3 cellular contexts compared by ENCODE assay signal in the genomic region with DNA sequence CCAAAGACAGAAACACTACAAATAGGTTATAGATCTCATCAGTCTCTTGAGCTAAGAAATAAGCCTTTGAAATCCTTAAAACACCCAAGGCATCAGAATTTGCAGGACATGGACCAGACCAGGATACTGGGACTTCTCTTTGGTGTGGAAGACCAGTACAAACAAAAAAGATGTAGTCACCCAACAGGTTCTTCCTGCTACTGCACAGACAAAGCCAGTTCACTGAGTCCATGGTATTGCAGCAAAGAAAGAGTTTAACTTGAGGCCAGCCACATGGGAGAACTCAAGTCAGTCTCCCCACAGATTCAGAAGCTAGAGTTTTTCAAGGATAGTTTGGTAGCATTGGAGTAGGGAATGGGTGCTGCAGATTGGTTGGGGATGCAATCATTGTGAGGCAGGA.
TF ChIP-seq lines count a peak whose summit lies in the region.

No MANE protein-coding gene starts in this region.

TF ChIP-seq in IMR-90, 13 proteins besides CTCF, POLR2A, EP300 and RAD21:
- TF ChIP-seq RFX5 (IDR thresholded peaks at IDR 0.05; ENCODE audit: low read depth, low read length) = no peak
- TF ChIP-seq MAFK (IDR thresholded peaks at IDR 0.05; ENCODE audit: low read depth, low read length) = no peak
- no peak for TF ChIP-seq NFE2L2 (IDR thresholded peaks at IDR 0.05; ENCODE audit: low read depth, low read length)
- no peak for TF ChIP-seq MAZ (IDR thresholded peaks at IDR 0.05; ENCODE audit: borderline replicate concordance, low read depth, low read length)
- TF ChIP-seq CHD1 (IDR thresholded peaks at IDR 0.05; ENCODE audit: low read depth, low read length) = no peak
- TF ChIP-seq, protein P1, sequence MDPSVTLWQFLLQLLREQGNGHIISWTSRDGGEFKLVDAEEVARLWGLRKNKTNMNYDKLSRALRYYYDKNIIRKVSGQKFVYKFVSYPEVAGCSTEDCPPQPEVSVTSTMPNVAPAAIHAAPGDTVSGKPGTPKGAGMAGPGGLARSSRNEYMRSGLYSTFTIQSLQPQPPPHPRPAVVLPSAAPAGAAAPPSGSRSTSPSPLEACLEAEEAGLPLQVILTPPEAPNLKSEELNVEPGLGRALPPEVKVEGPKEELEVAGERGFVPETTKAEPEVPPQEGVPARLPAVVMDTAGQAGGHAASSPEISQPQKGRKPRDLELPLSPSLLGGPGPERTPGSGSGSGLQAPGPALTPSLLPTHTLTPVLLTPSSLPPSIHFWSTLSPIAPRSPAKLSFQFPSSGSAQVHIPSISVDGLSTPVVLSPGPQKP (IDR thresholded peaks at IDR 0.05; ENCODE audit: borderline replicate concordance, low read depth, low read length) = no peak
- no peak for TF ChIP-seq CEBPB (IDR thresholded peaks at IDR 0.05; ENCODE audit: low read depth, low read length)
- TF ChIP-seq MXI1 (IDR thresholded peaks at IDR 0.05; ENCODE audit: borderline replicate concordance, low read depth, low read length) = no peak
- no peak for TF ChIP-seq SMC3 (IDR thresholded peaks at IDR 0.05; ENCODE audit: low read depth, low read length)
- no peak for TF ChIP-seq RCOR1 (IDR thresholded peaks at IDR 0.05; ENCODE audit: insufficient replicate concordance, low read length)

TF ChIP-seq in H1, 55 proteins besides CTCF, POLR2A, EP300 and RAD21:
- TF ChIP-seq EGR1 (IDR thresholded peaks at IDR 0.05; ENCODE audit: borderline replicate concordance, low read depth, low read length) (no peak), TCF12 (IDR thresholded peaks at IDR 0.05; ENCODE audit: low read depth, low read length) (no peak), KDM5A (IDR thresholded peaks at IDR 0.05; ENCODE audit: low read length) (no peak), SAP30 (IDR thresholded peaks at IDR 0.05; ENCODE audit: insufficient read depth, insufficient replicate concordance, low read length) (no peak), SRF (IDR thresholded peaks at IDR 0.05; ENCODE audit: low read depth, low read length) (no peak), JUND (IDR thresholded peaks at IDR 0.05; ENCODE audit: low read length) (no peak), POU5F1 (IDR thresholded peaks at IDR 0.05; ENCODE audit: low read depth, low read length) (no peak), ASH2L (IDR thresholded peaks at IDR 0.05; ENCODE audit: low read length) (no peak), BCL11A (IDR thresholded peaks at IDR 0.05; ENCODE audit: low read depth in 2 of 2, low read length in 2 of 2) (no peak), SIN3A (conservative IDR thresholded peaks at IDR 0.05 in 1 of 2, IDR thresholded peaks at IDR 0.05 in 1 of 2; ENCODE audit: low read depth in 1 of 2, low read length in 2 of 2) (no peak), GTF2F1 (IDR thresholded peaks at IDR 0.05; ENCODE audit: borderline replicate concordance, low read depth, low read length) (no peak), CHD2 (IDR thresholded peaks at IDR 0.05; ENCODE audit: low read length) (no peak), TEAD4 (IDR thresholded peaks at IDR 0.05; ENCODE audit: low read depth, low read length) (no peak), BRCA1 (IDR thresholded peaks at IDR 0.05; ENCODE audit: low read depth, low read length) (no peak), POLR2AphosphoS5 (IDR thresholded peaks at IDR 0.05; ENCODE audit: low read depth, low read length) (no peak), BACH1 (IDR thresholded peaks at IDR 0.05; ENCODE audit: low read length) (no peak), KDM1A (IDR thresholded peaks at IDR 0.05; ENCODE audit: borderline replicate concordance, low read length) (no peak)
- TF ChIP-seq, protein P2, sequence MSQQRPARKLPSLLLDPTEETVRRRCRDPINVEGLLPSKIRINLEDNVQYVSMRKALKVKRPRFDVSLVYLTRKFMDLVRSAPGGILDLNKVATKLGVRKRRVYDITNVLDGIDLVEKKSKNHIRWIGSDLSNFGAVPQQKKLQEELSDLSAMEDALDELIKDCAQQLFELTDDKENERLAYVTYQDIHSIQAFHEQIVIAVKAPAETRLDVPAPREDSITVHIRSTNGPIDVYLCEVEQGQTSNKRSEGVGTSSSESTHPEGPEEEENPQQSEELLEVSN (IDR thresholded peaks at IDR 0.05) = no peak
- TF ChIP-seq, protein P3, sequence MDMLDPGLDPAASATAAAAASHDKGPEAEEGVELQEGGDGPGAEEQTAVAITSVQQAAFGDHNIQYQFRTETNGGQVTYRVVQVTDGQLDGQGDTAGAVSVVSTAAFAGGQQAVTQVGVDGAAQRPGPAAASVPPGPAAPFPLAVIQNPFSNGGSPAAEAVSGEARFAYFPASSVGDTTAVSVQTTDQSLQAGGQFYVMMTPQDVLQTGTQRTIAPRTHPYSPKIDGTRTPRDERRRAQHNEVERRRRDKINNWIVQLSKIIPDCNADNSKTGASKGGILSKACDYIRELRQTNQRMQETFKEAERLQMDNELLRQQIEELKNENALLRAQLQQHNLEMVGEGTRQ (IDR thresholded peaks at IDR 0.05; ENCODE audit: low read length) = no peak

TF ChIP-seq in GM23338, 12 proteins besides CTCF, POLR2A, EP300 and RAD21:
- TF ChIP-seq EZH2 (IDR thresholded peaks at IDR 0.05; ENCODE audit: low read depth, unreplicated experiment) = no peak
- no peak for TF ChIP-seq NANOG (IDR thresholded peaks at IDR 0.05; ENCODE audit: borderline replicate concordance)
- TF ChIP-seq, protein P4, sequence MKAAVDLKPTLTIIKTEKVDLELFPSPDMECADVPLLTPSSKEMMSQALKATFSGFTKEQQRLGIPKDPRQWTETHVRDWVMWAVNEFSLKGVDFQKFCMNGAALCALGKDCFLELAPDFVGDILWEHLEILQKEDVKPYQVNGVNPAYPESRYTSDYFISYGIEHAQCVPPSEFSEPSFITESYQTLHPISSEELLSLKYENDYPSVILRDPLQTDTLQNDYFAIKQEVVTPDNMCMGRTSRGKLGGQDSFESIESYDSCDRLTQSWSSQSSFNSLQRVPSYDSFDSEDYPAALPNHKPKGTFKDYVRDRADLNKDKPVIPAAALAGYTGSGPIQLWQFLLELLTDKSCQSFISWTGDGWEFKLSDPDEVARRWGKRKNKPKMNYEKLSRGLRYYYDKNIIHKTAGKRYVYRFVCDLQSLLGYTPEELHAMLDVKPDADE (IDR thresholded peaks at IDR 0.05) = no peak
- TF ChIP-seq, protein P5, sequence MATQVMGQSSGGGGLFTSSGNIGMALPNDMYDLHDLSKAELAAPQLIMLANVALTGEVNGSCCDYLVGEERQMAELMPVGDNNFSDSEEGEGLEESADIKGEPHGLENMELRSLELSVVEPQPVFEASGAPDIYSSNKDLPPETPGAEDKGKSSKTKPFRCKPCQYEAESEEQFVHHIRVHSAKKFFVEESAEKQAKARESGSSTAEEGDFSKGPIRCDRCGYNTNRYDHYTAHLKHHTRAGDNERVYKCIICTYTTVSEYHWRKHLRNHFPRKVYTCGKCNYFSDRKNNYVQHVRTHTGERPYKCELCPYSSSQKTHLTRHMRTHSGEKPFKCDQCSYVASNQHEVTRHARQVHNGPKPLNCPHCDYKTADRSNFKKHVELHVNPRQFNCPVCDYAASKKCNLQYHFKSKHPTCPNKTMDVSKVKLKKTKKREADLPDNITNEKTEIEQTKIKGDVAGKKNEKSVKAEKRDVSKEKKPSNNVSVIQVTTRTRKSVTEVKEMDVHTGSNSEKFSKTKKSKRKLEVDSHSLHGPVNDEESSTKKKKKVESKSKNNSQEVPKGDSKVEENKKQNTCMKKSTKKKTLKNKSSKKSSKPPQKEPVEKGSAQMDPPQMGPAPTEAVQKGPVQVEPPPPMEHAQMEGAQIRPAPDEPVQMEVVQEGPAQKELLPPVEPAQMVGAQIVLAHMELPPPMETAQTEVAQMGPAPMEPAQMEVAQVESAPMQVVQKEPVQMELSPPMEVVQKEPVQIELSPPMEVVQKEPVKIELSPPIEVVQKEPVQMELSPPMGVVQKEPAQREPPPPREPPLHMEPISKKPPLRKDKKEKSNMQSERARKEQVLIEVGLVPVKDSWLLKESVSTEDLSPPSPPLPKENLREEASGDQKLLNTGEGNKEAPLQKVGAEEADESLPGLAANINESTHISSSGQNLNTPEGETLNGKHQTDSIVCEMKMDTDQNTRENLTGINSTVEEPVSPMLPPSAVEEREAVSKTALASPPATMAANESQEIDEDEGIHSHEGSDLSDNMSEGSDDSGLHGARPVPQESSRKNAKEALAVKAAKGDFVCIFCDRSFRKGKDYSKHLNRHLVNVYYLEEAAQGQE (IDR thresholded peaks at IDR 0.05; ENCODE audit: unreplicated experiment) = no peak
- TF ChIP-seq CREB1 (CRISPR knock-in tag; IDR thresholded peaks at IDR 0.05; ENCODE audit: low read depth) = no peak
